13 cellular contexts compared by ENCODE assay signal in the genomic region with DNA sequence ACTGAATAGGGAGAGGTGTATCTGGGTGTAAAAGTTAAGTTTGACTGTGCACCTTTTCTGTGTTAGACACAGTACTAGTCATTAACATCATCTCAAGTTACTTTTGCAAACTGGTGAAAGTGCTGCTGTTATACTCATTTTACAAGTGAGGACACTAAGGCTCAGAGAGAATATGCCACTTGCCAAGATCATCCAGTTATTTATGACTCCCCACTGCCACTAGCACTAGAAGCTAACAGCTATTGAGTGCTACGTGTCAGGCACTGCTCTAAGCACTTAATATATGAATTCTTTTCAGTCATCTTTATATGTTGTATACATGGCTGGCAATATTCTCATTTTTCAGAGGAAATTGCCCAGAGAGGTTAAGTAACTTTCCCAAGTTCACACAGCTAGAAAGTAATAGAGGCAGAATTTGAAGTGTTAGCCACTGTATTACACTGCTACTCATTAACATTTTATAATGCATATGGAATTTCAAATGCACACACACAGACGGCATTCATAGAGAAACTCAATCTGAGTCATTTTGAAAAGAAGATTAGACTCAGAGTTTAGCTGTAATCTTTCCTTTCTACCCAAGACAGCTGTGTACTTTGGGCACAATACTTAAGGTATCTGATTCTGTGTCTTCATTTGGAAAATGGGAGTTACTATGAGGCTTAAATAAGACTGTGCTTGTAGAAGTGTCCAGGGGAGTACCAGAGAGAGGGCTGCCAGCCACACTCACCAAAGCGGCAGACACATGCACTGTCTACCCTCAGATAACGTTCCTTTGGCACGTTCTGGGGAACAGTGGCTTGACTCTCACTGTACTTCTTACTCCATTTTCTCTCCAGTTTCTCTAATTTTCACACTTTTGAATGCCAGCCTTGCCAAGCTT. TPM values are rescaled to one million over a fixed set of nuclear protein-coding genes. Genes with fewer than 3 reads are reported as not detected.
DNase-seq lines count a peak whose midpoint lies in the region; TF ChIP-seq lines count a peak whose summit lies in the region.
"Had no signal": no experiment of that assay in that cellular context is flagged by ENCODE, and none has a peak within 500 bp of the region (broad histone marks: within the 10 kb centered on the region; RNA-seq: fewer than 3 reads in every experiment).

No MANE protein-coding gene starts in this region.

- H3K4me2 ChIP-seq in OCI-LY3 (ENCODE audit: low read length), result peak overlapping the region; percentile 59

- no peaks in the 10 kb centered on the region for H3K79me2 ChIP-seq in OCI-LY3 (ENCODE audit: low read length)

- H3K27ac ChIP-seq in OCI-LY3 (ENCODE audit: low read length), result no peak overlapping the region
- no peak overlapping the region for H3K27ac ChIP-seq in ovary
- H3K27ac ChIP-seq: neutrophil had no signal

- H3K4me3 ChIP-seq in OCI-LY3 (ENCODE audit: low read length), result peak overlapping the region; percentile 44
- peak overlapping the region; percentile 80 to 84 for H3K4me3 ChIP-seq in foreskin fibroblast (ENCODE audit: low read depth in 1 of 2, low read length in 2 of 2)
- H3K4me3 ChIP-seq in ovary, result peak overlapping the region; percentile 1

- TF ChIP-seq CTCF in OCI-LY3 (IDR thresholded peaks at IDR 0.05; ENCODE audit: low read depth, low read length) (no peak), foreskin fibroblast (IDR thresholded peaks at IDR 0.05; ENCODE audit: low read depth, low read length) (no peak), ovary (IDR thresholded peaks at IDR 0.05) (no peak)

- H3K36me3 ChIP-seq in OCI-LY3 (replicated peaks; ENCODE audit: low read depth, low read length) (no peaks in the 10 kb centered on the region), ovary (no peaks in the 10 kb centered on the region)
- H3K36me3 ChIP-seq: neutrophil had no signal

- H3K27me3 ChIP-seq in OCI-LY3 (ENCODE audit: low read depth, low read length) (peaks cover 16% of the 10 kb centered on the region), ovary (no peaks in the 10 kb centered on the region)

- no peak overlapping the region for H2AFZ ChIP-seq in OCI-LY3 (ENCODE audit: low read depth, low read length)

- H3K4me1 ChIP-seq in OCI-LY3 (ENCODE audit: low read length) (peaks cover 35% of the 10 kb centered on the region), ovary (ENCODE audit: insufficient read depth) (no peaks in the 10 kb centered on the region)

- no peak for TF ChIP-seq POLR2A in ovary (IDR thresholded peaks at IDR 0.05)

- 61 to 85% (median 79%) methylated on average over 5 of the region's 5 CpGs for WGBS in ovary, 3 donors

- no peak for TF ChIP-seq EP300 in ovary (IDR thresholded peaks at IDR 0.05)

- H3K9ac ChIP-seq in OCI-LY3 (ENCODE audit: low read length), result 0 out of 2 replicates have a peak overlapping the region, but pooled peaks have one; percentile 2

- H3K9me3 ChIP-seq in OCI-LY3 (ENCODE audit: insufficient read depth, low read length) (no peaks in the 10 kb centered on the region), ovary (no peaks in the 10 kb centered on the region)
- H3K9me3 ChIP-seq: neutrophil had no signal

- no peaks in the 10 kb centered on the region for H4K20me1 ChIP-seq in OCI-LY3 (ENCODE audit: insufficient read depth, low read length)

- intact Hi-C loops in ovary (cut with DNase I), result no loop called here

- DNase-seq in EL (peak; percentile 35), foreskin fibroblast (peak in 1 of 2 donors; percentile 57), ovary (no peak), medulla oblongata (ENCODE audit: extremely low spot score) (no peak), globus pallidus (ENCODE audit: low spot score) (no peak)
- no peak for DNase-seq in activated CD8-positive, alpha-beta memory T cell treated with anti-CD3 and anti-CD28 coated beads for 24 hours
- DNase-seq in stimulated activated CD4-positive, alpha-beta T cell treated with anti-CD3 and anti-CD28 coated beads, Interleukin-2, amount 100 ng/mL, for 48 hours, result no peak
- DNase-seq: NCI-H1694 treated with DMSO at 0.1 percent for 48 hours; NCI-H510A treated with DMSO at 0.1 percent for 48 hours; stimulated activated CD4-positive, alpha-beta T cell treated with anti-CD3 and anti-CD28 coated beads, Interleukin-12 subunit alpha, Interleukin-12 subunit beta, amount 100 ng/mL, for 4 hours; SW 1271 had no signal

RNA-seq across cellular contexts. Expression of gene MASP1, which starts 1.3 kb away (rescaled TPM):
- 1 to 10 TPM in 6 of 7 donors, under 1 TPM in 1; 0.40 to 5.6 (median 4.4) TPM for total RNA-seq in ovary
- 10 to 100 TPM in 1 of 2 donors, 1 to 10 TPM in 1; 2.2 to 19.5 TPM for polyA plus RNA-seq in ovary

Comparison
In these comparisons a context has a peak if more than half of its experiments do, and no peak if none do; other contexts are left out.
1. H3K4me3 ChIP-seq: peak in every context shown above with its lines; median percentile 82 in foreskin fibroblast; 44 in OCI-LY3; 1 in ovary.